In the genomic region with DNA sequence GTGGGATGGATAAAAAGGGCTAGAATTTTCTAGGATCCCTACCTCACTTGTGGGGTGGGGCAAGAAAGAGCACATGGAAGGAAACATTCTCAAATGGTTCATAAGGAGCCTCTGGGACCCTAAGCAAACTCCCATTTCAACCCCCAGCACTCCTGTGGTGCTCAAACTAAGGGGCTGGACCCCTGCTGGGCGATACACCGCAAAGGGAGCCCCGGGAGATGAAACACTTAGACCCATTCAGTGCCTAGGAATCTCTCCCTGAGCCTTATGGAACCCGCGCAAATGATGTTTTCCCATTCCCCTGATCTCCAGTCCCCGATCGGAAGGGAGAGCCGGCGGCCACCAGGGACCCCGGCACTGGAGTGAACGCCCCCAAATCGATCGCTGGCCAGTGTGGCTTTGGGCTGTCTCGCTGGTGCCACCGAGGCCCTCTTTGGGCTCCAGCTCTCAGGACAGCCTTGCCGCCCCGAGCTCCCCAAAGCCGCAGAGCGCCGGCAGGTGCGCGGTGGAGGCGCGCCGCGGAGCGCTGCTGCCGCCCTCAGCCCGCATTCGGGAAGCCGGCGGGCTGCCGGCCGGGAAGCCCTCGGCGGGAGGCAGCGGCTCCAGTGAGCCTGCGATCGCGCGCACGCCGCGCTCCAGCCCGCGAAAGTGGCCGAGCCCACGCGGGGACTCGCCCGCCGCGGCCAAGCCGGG, we compare ENCODE assay signal across 8 cellular contexts. TPM values are rescaled to one million over a fixed set of nuclear protein-coding genes. Genes with fewer than 3 reads are reported as not detected.
A peak's percentile ranks its signal among the peaks of the same experiment; 100 is the strongest.
DNase-seq lines count a peak whose midpoint lies in the region; ATAC-seq and TF ChIP-seq lines count a peak whose summit lies in the region.

No MANE protein-coding gene starts in this region.

- peak; percentile 18; the same call in 1 of the 2 replicates for ATAC-seq in HCT116
- ATAC-seq in left ventricle myocardium superior = peak; percentile 58
- peak; percentile 9 for ATAC-seq in sciatic nerve
- ATAC-seq in HG02571 (IDR thresholded peaks at IDR 0.05; ENCODE audit: unreplicated experiment) = no peak

- no peak overlapping the region for H3K27ac Mint-ChIP-seq in activated naive CD4-positive, alpha-beta T cell treated with anti-CD3 and anti-CD28 coated beads, Interleukin-2, amount 50 U/mL, for 24 hours

- H3K27ac ChIP-seq in BLaER1 = no peak overlapping the region
- H3K27ac ChIP-seq in HCT116 (ENCODE audit: low read depth, low read length) = no peak overlapping the region

- H3K36me3 ChIP-seq in BLaER1 (no peaks in the 10 kb centered on the region), HCT116 (ENCODE audit: control insufficient read depth in 1 of 2, insufficient read depth in 2 of 2, low read length in 2 of 2) (no peaks in the 10 kb centered on the region)

- POLR2A ChIA-PET in HCT116 (lab: Charles Lee) = no interaction called here

- intact Hi-C loops in HCT116 (cut with micrococcal nuclease) = no loop called here
- intact Hi-C loops in left ventricle myocardium superior (cut with micrococcal nuclease) = loop anchor here (10.0 kb wide), 2 partner anchors 108 to 218 kb away; no protein-coding TSS in a partner anchor
- intact Hi-C loops in sciatic nerve (cut with DNase I) = loop anchor here (10.0 kb wide), 2 partner anchors 148 to 218 kb away; no protein-coding TSS in a partner anchor

- H3K4me1 ChIP-seq in BLaER1 (peaks cover 16% of the 10 kb centered on the region), HCT116 (ENCODE audit: control insufficient read depth in 1 of 2, insufficient read depth in 2 of 2, low read length in 2 of 2) (peaks cover 9 to 18% of the 10 kb centered on the region in 2 experiments; a peak in 3 of 4 replicates)

- H4K20me1 ChIP-seq in BLaER1 (peaks cover 25% of the 10 kb centered on the region), HCT116 (ENCODE audit: insufficient read depth) (no peaks in the 10 kb centered on the region)

- H3K4me3 ChIP-seq in BLaER1 = peak overlapping the region; percentile 71
- H3K4me3 ChIP-seq in HCT116 (replicated peaks in 1 of 2; ENCODE audit: low read depth in 1 of 2, low read length in 2 of 2) = peak overlapping the region; percentile 50 to 62

- no TSS peak for BruUV-seq in HCT116 (replicated peaks; lab: Mats Ljungman, UMichigan)

- CTCF ChIA-PET in HCT116 (lab: Charles Lee) = interaction anchor here (1.4 to 3.9 kb wide), 3 partner anchors 16 to 249 kb away, joined by 3 to 37 read pairs (median 10); no protein-coding TSS in a partner anchor

- peak overlapping the region; percentile 100 for H3K4me2 ChIP-seq in BLaER1
- peak overlapping the region; percentile 75 for H3K4me2 ChIP-seq in HCT116 (ENCODE audit: low read length)

- TF ChIP-seq RAD21 in HCT116 (IDR thresholded peaks at IDR 0.05; ENCODE audit: low read depth) = no peak

- no peak for TF ChIP-seq CTCF in HCT116 (IDR thresholded peaks at IDR 0.05 in 2 of 3, conservative IDR thresholded peaks at IDR 0.05 in 1 of 3; ENCODE audit: borderline replicate concordance in 1 of 3, insufficient read depth in 1 of 3, low read depth in 2 of 3, low read length in 2 of 3)

- H3K9me2 ChIP-seq in HCT116 (ENCODE audit: insufficient read depth) = no peaks in the 10 kb centered on the region

- H3K9me3 ChIP-seq in BLaER1 (no peaks in the 10 kb centered on the region), HCT116 (ENCODE audit: control insufficient read depth in 1 of 2, insufficient read depth in 1 of 2, low read depth in 1 of 2, low read length in 2 of 2) (no peaks in the 10 kb centered on the region)

- H2AFZ ChIP-seq in HCT116 (ENCODE audit: low read depth, low read length, poor library complexity, severe bottlenecking) = no peak overlapping the region

- H3K4me3 Mint-ChIP-seq in activated naive CD4-positive, alpha-beta T cell treated with anti-CD3 and anti-CD28 coated beads, Interleukin-2, amount 50 U/mL, for 24 hours = peak overlapping the region; percentile 77

- H3K27me3 ChIP-seq in BLaER1 (peaks cover 51% of the 10 kb centered on the region), HCT116 (ENCODE audit: insufficient read depth, low read length) (peaks cover 49% of the 10 kb centered on the region)

- peak overlapping the region; percentile 67 for H3K9ac ChIP-seq in BLaER1
- H3K9ac ChIP-seq in HCT116 (ENCODE audit: low read length) = no peak overlapping the region

- H3K79me2 ChIP-seq in HCT116 (ENCODE audit: insufficient read depth, low read length) = no peaks in the 10 kb centered on the region

- H3K9me3 Mint-ChIP-seq in activated naive CD4-positive, alpha-beta T cell treated with anti-CD3 and anti-CD28 coated beads, Interleukin-2, amount 50 U/mL, for 24 hours = no peaks in the 10 kb centered on the region

- peaks cover 11% of the 10 kb centered on the region for H3K4me1 Mint-ChIP-seq in activated naive CD4-positive, alpha-beta T cell treated with anti-CD3 and anti-CD28 coated beads, Interleukin-2, amount 50 U/mL, for 24 hours

- H3K36me3 Mint-ChIP-seq in activated naive CD4-positive, alpha-beta T cell treated with anti-CD3 and anti-CD28 coated beads, Interleukin-2, amount 50 U/mL, for 24 hours = no peaks in the 10 kb centered on the region

- TF ChIP-seq POLR2A in HCT116 (IDR thresholded peaks at IDR 0.05; ENCODE audit: borderline replicate concordance, extremely low read depth, insufficient read depth, insufficient read length) = no peak

- H3K27me3 Mint-ChIP-seq in activated naive CD4-positive, alpha-beta T cell treated with anti-CD3 and anti-CD28 coated beads, Interleukin-2, amount 50 U/mL, for 24 hours = peaks cover 22% of the 10 kb centered on the region

- DNase-seq in HCT116 (ENCODE audit: low read depth, low spot score) = no peak
- DNase-seq in left ventricle myocardium superior = no peak
- no peak for DNase-seq in sciatic nerve (ENCODE audit: low spot score)
- no peak for DNase-seq in SKM-1 (lab: John Stamatoyannopoulos, UW; ENCODE audit: unreplicated experiment)
- DNase-seq in hippocampal formation (lab: John Stamatoyannopoulos, UW) = no peak

- RAD21 ChIA-PET in HCT116 (lab: Charles Lee; ENCODE audit: low non-redundant PET in 1 of 2, low total read pairs in 2 of 2, uncharacterized antibody in 2 of 2, unreplicated experiment in 2 of 2) = no interaction called here

TF ChIP-seq in HCT116, 20 proteins besides CTCF, POLR2A, EP300 and RAD21:
- no peak for TF ChIP-seq ELF1 (IDR thresholded peaks at IDR 0.05; ENCODE audit: borderline replicate concordance, low read depth)
- no peak for TF ChIP-seq TCF7L2 (IDR thresholded peaks at IDR 0.05; ENCODE audit: borderline replicate concordance, extremely low read depth, insufficient read depth, insufficient read length)
- TF ChIP-seq EGR1 (IDR thresholded peaks at IDR 0.05; ENCODE audit: low read depth) = no peak
- TF ChIP-seq JUND (IDR thresholded peaks at IDR 0.05) = no peak

RNA-seq across cellular contexts. Expression of a gene that starts 1.2 kb away (rescaled TPM):
- total RNA-seq in HCT116 (2021; ENCODE audit: unreplicated experiment) = 0.89 TPM
- polyA plus RNA-seq in HCT116 (2012) = 0.34 and 0.44 TPM in 2 replicates
- total RNA-seq in left ventricle myocardium superior = 12.1 TPM
- 28.2 TPM for total RNA-seq in sciatic nerve
